ENCODE assay signal across 1 cellular context in the genomic region with DNA sequence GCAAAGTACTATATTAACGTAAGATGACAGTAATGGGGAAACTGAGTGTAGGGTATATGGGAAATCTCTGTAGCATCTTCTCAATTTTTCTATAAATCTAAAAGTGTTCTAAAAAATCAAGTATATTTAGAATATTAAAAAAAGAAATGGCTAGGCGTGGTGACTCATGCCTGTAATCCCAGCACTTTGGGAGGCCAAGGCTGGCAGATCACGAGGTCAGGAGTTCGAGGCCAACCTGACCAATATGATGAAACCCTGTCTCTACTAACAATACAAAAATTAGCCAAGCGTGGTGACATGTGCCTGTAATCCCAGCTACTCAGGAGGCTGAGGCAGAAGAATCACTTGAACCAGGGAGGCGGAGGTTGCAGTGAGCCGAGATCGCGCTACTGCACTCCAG. TPM values are rescaled to one million over a fixed set of nuclear protein-coding genes. Genes with fewer than 3 reads are reported as not detected.
"Had no signal": no experiment of that assay in that cellular context is flagged by ENCODE, and none has a peak within 500 bp of the region (broad histone marks: within the 10 kb centered on the region; RNA-seq: fewer than 3 reads in every experiment).

No MANE protein-coding gene starts in this region.

RNA-seq across cellular contexts. Expression of gene PMEL, which starts 42.2 kb away (rescaled TPM):
- total RNA-seq: T-helper 1 cell treated with Interleukin-12 subunit alpha and Interleukin-12 subunit beta and Interleukin-4 antibody, amounts not matched to agents 30 ng/mL and 1 ng/mL, for 36 hours had no signal
